Comparison of ENCODE assay signal across 10 cellular contexts in the genomic region with DNA sequence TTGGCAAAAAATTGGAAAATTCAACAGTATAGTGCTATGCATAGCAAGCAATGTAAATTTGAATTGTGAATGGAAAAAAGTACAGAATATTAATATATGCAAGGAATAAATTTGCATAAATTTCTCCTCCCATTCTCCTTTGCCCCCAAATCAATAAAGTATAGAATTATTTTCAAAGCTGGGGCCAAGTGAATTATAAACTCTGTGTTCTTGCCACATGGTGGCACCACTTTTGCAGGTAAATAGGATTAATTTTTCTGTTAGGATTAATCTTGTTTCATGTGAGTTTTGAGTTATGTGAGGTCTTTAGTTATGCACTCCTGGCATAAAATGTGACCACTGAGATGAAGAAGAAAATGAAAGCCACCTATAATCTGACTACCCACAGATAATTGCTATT. TPM values are rescaled to one million over a fixed set of nuclear protein-coding genes. Genes with fewer than 3 reads are reported as not detected.
DNase-seq lines count a peak whose midpoint lies in the region; ATAC-seq, FAIRE-seq and TF ChIP-seq lines count a peak whose summit lies in the region.
"Had no signal": no experiment of that assay in that cellular context is flagged by ENCODE, and none has a peak within 500 bp of the region (broad histone marks: within the 10 kb centered on the region; RNA-seq: fewer than 3 reads in every experiment).

No MANE protein-coding gene starts in this region.

- peaks cover 8 to 26% of the 10 kb centered on the region in 2 donors for H3K36me3 ChIP-seq in kidney (ENCODE audit: control insufficient read depth in 1 of 2, insufficient read depth in 2 of 2, low read length in 2 of 2)
- H3K36me3 ChIP-seq in heart left ventricle = peaks cover 0 to 96% (median 84%) of the 10 kb centered on the region in 9 donors

- H3K9me3 ChIP-seq in T-helper 17 cell (ENCODE audit: control insufficient read depth, low read length, poor library complexity, severe bottlenecking) (no peaks in the 10 kb centered on the region), kidney (ENCODE audit: control insufficient read depth in 1 of 2, low read length in 2 of 2) (no peaks in the 10 kb centered on the region), heart left ventricle (no peaks in the 10 kb centered on the region)

- H3K9ac ChIP-seq in kidney (ENCODE audit: low read length in 2 of 2) = no peak overlapping the region

- H3K4me1 ChIP-seq in kidney (ENCODE audit: control insufficient read depth in 1 of 2, insufficient read depth in 1 of 2, low read depth in 1 of 2, low read length in 2 of 2) (no peaks in the 10 kb centered on the region), heart left ventricle (no peaks in the 10 kb centered on the region)

- H3K4me3 Mint-ChIP-seq in T-helper 17 cell = no peak overlapping the region
- H3K4me3 Mint-ChIP-seq: activated naive CD8-positive, alpha-beta T cell had no signal

- DNase-seq in CD1c-positive myeloid dendritic cell (ENCODE audit: extremely low spot score) = peak; percentile 31
- DNase-seq in GM20000 (ENCODE audit: low spot score) = peak; percentile 14
- DNase-seq in T-helper 17 cell = no peak
- no peak for DNase-seq in kidney
- DNase-seq in SIG-M5 (lab: John Stamatoyannopoulos, UW) = no peak
- DNase-seq in heart left ventricle = no peak
- DNase-seq in activated effector memory CD4-positive, alpha-beta T cell treated with Interleukin-2 at 50 U/mL for 16 hours = no peak
- DNase-seq: left cardiac atrium had no signal

- ATAC-seq in T-helper 17 cell = peak; percentile 23
- no peak for ATAC-seq in HG03039 (IDR thresholded peaks at IDR 0.05; ENCODE audit: unreplicated experiment)
- ATAC-seq in heart left ventricle = no peak
- ATAC-seq: left cardiac atrium had no signal

- no peaks in the 10 kb centered on the region for H3K27me3 ChIP-seq in heart left ventricle

- H3K36me3 Mint-ChIP-seq in T-helper 17 cell (ENCODE audit: low read depth) = peaks cover 17% of the 10 kb centered on the region

- H3K4me1 Mint-ChIP-seq in T-helper 17 cell = peaks cover 9% of the 10 kb centered on the region

- H3K27ac ChIP-seq in kidney (ENCODE audit: low read depth in 2 of 2, low read length in 2 of 2) = no peak overlapping the region
- H3K27ac ChIP-seq in heart left ventricle = no peak overlapping the region

- intact Hi-C loops in kidney (cut with DNase I) (no loop called here), heart left ventricle (cut with DNase I) (no loop called here)

- TF ChIP-seq POLR2A in heart left ventricle (IDR thresholded peaks at IDR 0.05) = no peak

- TF ChIP-seq CTCF in GM20000 (IDR thresholded peaks at IDR 0.05; ENCODE audit: extremely low read depth, missing control alignments) (no peak), kidney (IDR thresholded peaks at IDR 0.05; ENCODE audit: borderline replicate concordance, extremely low read depth, insufficient read depth) (peak; percentile 22), heart left ventricle (IDR thresholded peaks at IDR 0.05) (peak in 3 of 12 donors; percentile 13 to 26 (median 24))

- no peak for FAIRE-seq in kidney (lab: Jason Lieb, UNC)

- H3K4me3 ChIP-seq in kidney (ENCODE audit: low read length in 2 of 2) (no peak overlapping the region), heart left ventricle (no peak overlapping the region)

- no peak overlapping the region for H3K27ac Mint-ChIP-seq in T-helper 17 cell
- H3K27ac Mint-ChIP-seq: activated naive CD8-positive, alpha-beta T cell had no signal

- no peaks in the 10 kb centered on the region for H3K27me3 Mint-ChIP-seq in T-helper 17 cell
- H3K27me3 Mint-ChIP-seq: activated naive CD8-positive, alpha-beta T cell had no signal

RNA-seq across cellular contexts. Expression of a gene that starts 19.9 kb away (rescaled TPM):
- total RNA-seq in T-helper 17 cell = 10 to 100 TPM; 24.1 to 25.4 TPM
- 28.6 TPM for total RNA-seq in kidney
- 51.8 TPM for polyA plus RNA-seq in kidney (ENCODE audit: insufficient read depth, low read depth, low replicate concordance)
- total RNA-seq in heart left ventricle = 10 to 100 TPM; 47.6 to 67.2 (median 54.5) TPM
- 10 to 100 TPM; 13.0 to 64.5 TPM for polyA plus RNA-seq in heart left ventricle

RNA-seq across cellular contexts. Expression of a gene that starts 44.3 kb away (rescaled TPM):
- total RNA-seq in T-helper 17 cell (10 to 100 TPM; 15.2 to 16.8 TPM), kidney (11.9 TPM), heart left ventricle (10 to 100 TPM in 2 of 9 donors, 1 to 10 TPM in 7; 6.3 to 11.4 (median 7.2) TPM)
- polyA plus RNA-seq in kidney (ENCODE audit: insufficient read depth, low read depth, low replicate concordance) (2.4 TPM), heart left ventricle (1 to 10 TPM; 1.6 to 5.1 TPM)

RNA-seq across cellular contexts. Expression of a gene that starts 59.6 kb away (rescaled TPM):
- 100 to 1,000 TPM; 146 to 182 TPM for total RNA-seq in T-helper 17 cell
- 10.3 TPM for total RNA-seq in kidney
- polyA plus RNA-seq in kidney (ENCODE audit: insufficient read depth, low read depth, low replicate concordance) = 3.6 TPM
- 10 to 100 TPM in 1 of 9 donors, 1 to 10 TPM in 2, under 1 TPM in 4, not detected in 2; 0.31 to 11.3 (median 0.83) TPM for total RNA-seq in heart left ventricle
- polyA plus RNA-seq in heart left ventricle = under 1 TPM; 0.38 to 0.73 TPM

Comparison
In these comparisons a context has a peak if more than half of its experiments do, and no peak if none do; other contexts are left out.
1. DNase-seq: peak in CD1c-positive myeloid dendritic cell (single experiment) and GM20000 (single experiment); none in T-helper 17 cell (0 of 3), kidney (single experiment), SIG-M5 (single experiment), heart left ventricle (0 of 5) and activated effector memory CD4-positive, alpha-beta T cell treated with Interleukin-2 at 50 U/mL for 16 hours (single experiment).
2. RNA of a gene that starts 59.6 kb away (total RNA-seq): 146 to 182 TPM in T-helper 17 cell; 10.3 TPM in kidney (single experiment) and 0.31 to 11.3 TPM in heart left ventricle; every median in the first group is over 10 times any median in the second.